Comparison of ENCODE assay signal across 8 cellular contexts in the genomic region with DNA sequence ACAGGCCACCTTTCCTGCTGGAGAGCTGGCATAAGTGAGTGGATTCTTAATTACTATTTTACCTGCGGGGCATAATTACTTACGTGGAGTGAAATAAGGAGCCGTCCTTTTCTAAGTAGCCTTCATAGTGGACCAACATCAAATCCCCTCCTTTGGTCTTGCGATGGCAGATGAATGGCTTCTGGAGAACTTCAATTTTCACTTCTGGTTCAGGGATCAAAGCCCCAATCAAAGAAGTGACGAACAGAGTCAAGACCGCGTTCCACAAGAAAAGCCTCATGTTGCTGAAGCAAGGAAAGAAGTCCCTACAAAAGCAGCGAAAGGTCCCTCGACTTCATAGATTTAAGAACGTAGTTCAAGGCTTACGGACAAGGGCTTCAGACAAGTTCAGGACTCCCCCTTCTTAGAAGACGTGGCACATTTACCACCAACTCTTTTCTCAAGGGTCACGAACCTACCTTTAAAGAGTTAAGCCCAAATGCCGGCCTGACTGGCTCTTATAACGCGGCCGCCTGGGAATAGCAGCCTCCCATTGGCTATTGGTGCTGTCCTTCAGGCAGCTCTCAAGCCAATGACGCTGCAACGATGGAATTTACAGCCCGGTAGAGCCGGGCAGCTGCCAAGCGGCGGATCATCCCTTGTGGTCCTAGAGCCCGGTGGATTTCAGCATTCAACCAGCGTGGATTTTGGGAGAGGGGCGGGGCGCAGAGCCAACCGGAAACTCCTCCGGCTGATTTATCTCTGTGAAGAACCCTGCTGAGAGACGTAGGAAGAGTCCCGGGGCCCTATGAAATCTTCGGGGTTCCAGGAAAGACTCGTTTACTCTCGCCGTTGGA.
DNase-seq lines count a peak whose midpoint lies in the region; ATAC-seq lines count a peak whose summit lies in the region.

A gene with protein sequence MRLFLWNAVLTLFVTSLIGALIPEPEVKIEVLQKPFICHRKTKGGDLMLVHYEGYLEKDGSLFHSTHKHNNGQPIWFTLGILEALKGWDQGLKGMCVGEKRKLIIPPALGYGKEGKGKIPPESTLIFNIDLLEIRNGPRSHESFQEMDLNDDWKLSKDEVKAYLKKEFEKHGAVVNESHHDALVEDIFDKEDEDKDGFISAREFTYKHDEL (minus strand): TSS at position 474 of the 836 bp plus-strand sequence. CDS start 194 bp downstream, at position 280.

- no peaks in the 10 kb centered on the region for H3K27me3 Mint-ChIP-seq in dendritic cell treated with granulocyte-macrophage colony-stimulating factor and Interleukin-4, amounts not matched to agents 40 ng/mL and 50 ng/mL, for 4 days

- H3K9me3 ChIP-seq in BLaER1 treated with 17β-estradiol and CSF1 and Interleukin-3, amounts not matched to agents 10 nM and 100 nM (replicated peaks in 1 of 11): 0 out of 22 replicates have a peak, but pooled peaks cover 0 to 7% (median 0%) of the 10 kb centered on the region in 11 experiments

- peaks cover 0 to 25% (median 18%) of the 10 kb centered on the region in 11 experiments; a peak in 15 of 22 replicates for H4K20me1 ChIP-seq in BLaER1 treated with 17β-estradiol and CSF1 and Interleukin-3, amounts not matched to agents 10 nM and 100 nM

- peak within 1 kb of the TSS; percentile 84 for H3K27ac Mint-ChIP-seq in dendritic cell treated with granulocyte-macrophage colony-stimulating factor and Interleukin-4, amounts not matched to agents 40 ng/mL and 50 ng/mL, for 4 days

- DNase-seq in NCI-H524 treated with DMSO at 0.1 percent for 48 hours (lab: John Stamatoyannopoulos, UW) (peak; percentile 94), left kidney (ENCODE audit: low read depth, low spot score) (peak; percentile 100)
- DNase-seq in activated CD4-positive, alpha-beta T cell treated with anti-CD3 and anti-CD28 coated beads, Interleukin-2, amount 50 U/mL, for 1 hour: peak; percentile 88
- DNase-seq in stimulated activated CD4-positive, alpha-beta T cell treated with anti-CD3 and anti-CD28 coated beads, Interleukin-1b, Interleukin-23, amount 100 ng/mL, for 48 hours: peak; percentile 94

- H3K4me3 Mint-ChIP-seq in dendritic cell treated with granulocyte-macrophage colony-stimulating factor and Interleukin-4, amounts not matched to agents 40 ng/mL and 50 ng/mL, for 4 days: peak within 1 kb of the TSS; percentile 87

- intact Hi-C loops in dendritic cell treated with granulocyte-macrophage colony-stimulating factor and Interleukin-4, amounts not matched to agents 40 ng/mL and 50 ng/mL, for 4 days (cut with micrococcal nuclease): no loop called here

- peaks cover 10% of the 10 kb centered on the region for H3K36me3 Mint-ChIP-seq in dendritic cell treated with granulocyte-macrophage colony-stimulating factor and Interleukin-4, amounts not matched to agents 40 ng/mL and 50 ng/mL, for 4 days (ENCODE audit: low read depth)

- H3K27me3 ChIP-seq in BLaER1 treated with 17β-estradiol and CSF1 and Interleukin-3, amounts not matched to agents 10 nM and 100 nM: no peaks in the 10 kb centered on the region

- peak within 1 kb of the TSS; percentile 52 to 84 (median 76); a peak in 20 of 22 replicates for H3K27ac ChIP-seq in BLaER1 treated with 17β-estradiol and CSF1 and Interleukin-3, amounts not matched to agents 10 nM and 100 nM

- H3K36me3 ChIP-seq in BLaER1 treated with 17β-estradiol and CSF1 and Interleukin-3, amounts not matched to agents 10 nM and 100 nM: peaks cover 0 to 12% (median 5%) of the 10 kb centered on the region in 11 experiments; a peak in 8 of 22 replicates

- H3K4me1 ChIP-seq in BLaER1 treated with 17β-estradiol and CSF1 and Interleukin-3, amounts not matched to agents 10 nM and 100 nM: peaks cover 31 to 59% (median 48%) of the 10 kb centered on the region in 10 experiments

- peak within 1 kb of the TSS; percentile 90 to 97 (median 93) for H3K4me2 ChIP-seq in BLaER1 treated with 17β-estradiol and CSF1 and Interleukin-3, amounts not matched to agents 10 nM and 100 nM

- ATAC-seq in GM19324 (IDR thresholded peaks at IDR 0.05; ENCODE audit: low FRiP score, unreplicated experiment): peak; percentile 75
- peak; percentile 72 for ATAC-seq in HG03460 (IDR thresholded peaks at IDR 0.05; ENCODE audit: unreplicated experiment)

- H3K4me1 Mint-ChIP-seq in dendritic cell treated with granulocyte-macrophage colony-stimulating factor and Interleukin-4, amounts not matched to agents 40 ng/mL and 50 ng/mL, for 4 days (ENCODE audit: low read depth): peaks cover 36% of the 10 kb centered on the region

- no peaks in the 10 kb centered on the region for H3K9me3 Mint-ChIP-seq in dendritic cell treated with granulocyte-macrophage colony-stimulating factor and Interleukin-4, amounts not matched to agents 40 ng/mL and 50 ng/mL, for 4 days

- peak within 1 kb of the TSS; percentile 88 to 97 (median 93) for H3K4me3 ChIP-seq in BLaER1 treated with 17β-estradiol and CSF1 and Interleukin-3, amounts not matched to agents 10 nM and 100 nM

- peak within 1 kb of the TSS; percentile 75 to 88 (median 85) for H3K9ac ChIP-seq in BLaER1 treated with 17β-estradiol and CSF1 and Interleukin-3, amounts not matched to agents 10 nM and 100 nM

Comparison
In these comparisons a context has a peak if more than half of its experiments do, and no peak if none do; other contexts are left out.
1. Peak in every context shown above with its lines: DNase-seq, ATAC-seq, H3K4me3 ChIP-seq and H3K27ac ChIP-seq.